ENCODE assay signal across 1 cellular context in the genomic region with DNA sequence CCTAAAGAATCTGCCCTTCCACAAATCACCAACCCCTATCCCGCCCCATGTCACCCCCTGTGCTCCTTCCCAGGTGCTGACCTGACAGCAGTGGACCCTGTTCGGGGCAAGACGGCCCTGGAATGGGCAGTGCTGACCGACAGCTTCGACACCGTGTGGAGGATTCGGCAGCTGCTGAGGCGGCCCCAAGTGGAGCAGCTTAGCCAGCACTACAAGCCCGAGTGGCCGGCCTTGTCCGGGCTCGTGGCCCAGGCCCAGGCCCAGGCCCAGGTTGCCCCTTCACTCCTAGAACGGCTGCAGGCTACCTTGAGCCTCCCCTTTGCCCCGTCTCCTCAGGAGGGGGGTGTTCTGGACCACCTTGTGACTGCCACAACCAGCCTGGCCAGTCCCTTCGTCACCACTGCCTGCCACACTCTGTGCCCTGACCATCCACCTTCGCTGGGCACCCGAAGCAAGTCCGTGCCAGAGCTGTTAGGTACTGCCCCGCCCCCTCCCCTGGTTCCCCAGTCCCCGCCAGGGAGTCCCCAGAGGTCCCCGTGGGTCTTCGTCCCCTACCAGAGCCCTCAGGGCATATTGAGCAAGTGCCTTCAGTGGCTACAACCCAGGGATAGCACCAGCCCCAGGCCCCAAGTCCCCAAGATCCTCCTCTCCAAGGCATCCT.
TF ChIP-seq lines count a peak whose summit lies in the region.

No MANE protein-coding gene starts in this region.

TF ChIP-seq in GM23338, 12 proteins besides CTCF, POLR2A, EP300 and RAD21 (continued from another document):
- TF ChIP-seq, protein P1, sequence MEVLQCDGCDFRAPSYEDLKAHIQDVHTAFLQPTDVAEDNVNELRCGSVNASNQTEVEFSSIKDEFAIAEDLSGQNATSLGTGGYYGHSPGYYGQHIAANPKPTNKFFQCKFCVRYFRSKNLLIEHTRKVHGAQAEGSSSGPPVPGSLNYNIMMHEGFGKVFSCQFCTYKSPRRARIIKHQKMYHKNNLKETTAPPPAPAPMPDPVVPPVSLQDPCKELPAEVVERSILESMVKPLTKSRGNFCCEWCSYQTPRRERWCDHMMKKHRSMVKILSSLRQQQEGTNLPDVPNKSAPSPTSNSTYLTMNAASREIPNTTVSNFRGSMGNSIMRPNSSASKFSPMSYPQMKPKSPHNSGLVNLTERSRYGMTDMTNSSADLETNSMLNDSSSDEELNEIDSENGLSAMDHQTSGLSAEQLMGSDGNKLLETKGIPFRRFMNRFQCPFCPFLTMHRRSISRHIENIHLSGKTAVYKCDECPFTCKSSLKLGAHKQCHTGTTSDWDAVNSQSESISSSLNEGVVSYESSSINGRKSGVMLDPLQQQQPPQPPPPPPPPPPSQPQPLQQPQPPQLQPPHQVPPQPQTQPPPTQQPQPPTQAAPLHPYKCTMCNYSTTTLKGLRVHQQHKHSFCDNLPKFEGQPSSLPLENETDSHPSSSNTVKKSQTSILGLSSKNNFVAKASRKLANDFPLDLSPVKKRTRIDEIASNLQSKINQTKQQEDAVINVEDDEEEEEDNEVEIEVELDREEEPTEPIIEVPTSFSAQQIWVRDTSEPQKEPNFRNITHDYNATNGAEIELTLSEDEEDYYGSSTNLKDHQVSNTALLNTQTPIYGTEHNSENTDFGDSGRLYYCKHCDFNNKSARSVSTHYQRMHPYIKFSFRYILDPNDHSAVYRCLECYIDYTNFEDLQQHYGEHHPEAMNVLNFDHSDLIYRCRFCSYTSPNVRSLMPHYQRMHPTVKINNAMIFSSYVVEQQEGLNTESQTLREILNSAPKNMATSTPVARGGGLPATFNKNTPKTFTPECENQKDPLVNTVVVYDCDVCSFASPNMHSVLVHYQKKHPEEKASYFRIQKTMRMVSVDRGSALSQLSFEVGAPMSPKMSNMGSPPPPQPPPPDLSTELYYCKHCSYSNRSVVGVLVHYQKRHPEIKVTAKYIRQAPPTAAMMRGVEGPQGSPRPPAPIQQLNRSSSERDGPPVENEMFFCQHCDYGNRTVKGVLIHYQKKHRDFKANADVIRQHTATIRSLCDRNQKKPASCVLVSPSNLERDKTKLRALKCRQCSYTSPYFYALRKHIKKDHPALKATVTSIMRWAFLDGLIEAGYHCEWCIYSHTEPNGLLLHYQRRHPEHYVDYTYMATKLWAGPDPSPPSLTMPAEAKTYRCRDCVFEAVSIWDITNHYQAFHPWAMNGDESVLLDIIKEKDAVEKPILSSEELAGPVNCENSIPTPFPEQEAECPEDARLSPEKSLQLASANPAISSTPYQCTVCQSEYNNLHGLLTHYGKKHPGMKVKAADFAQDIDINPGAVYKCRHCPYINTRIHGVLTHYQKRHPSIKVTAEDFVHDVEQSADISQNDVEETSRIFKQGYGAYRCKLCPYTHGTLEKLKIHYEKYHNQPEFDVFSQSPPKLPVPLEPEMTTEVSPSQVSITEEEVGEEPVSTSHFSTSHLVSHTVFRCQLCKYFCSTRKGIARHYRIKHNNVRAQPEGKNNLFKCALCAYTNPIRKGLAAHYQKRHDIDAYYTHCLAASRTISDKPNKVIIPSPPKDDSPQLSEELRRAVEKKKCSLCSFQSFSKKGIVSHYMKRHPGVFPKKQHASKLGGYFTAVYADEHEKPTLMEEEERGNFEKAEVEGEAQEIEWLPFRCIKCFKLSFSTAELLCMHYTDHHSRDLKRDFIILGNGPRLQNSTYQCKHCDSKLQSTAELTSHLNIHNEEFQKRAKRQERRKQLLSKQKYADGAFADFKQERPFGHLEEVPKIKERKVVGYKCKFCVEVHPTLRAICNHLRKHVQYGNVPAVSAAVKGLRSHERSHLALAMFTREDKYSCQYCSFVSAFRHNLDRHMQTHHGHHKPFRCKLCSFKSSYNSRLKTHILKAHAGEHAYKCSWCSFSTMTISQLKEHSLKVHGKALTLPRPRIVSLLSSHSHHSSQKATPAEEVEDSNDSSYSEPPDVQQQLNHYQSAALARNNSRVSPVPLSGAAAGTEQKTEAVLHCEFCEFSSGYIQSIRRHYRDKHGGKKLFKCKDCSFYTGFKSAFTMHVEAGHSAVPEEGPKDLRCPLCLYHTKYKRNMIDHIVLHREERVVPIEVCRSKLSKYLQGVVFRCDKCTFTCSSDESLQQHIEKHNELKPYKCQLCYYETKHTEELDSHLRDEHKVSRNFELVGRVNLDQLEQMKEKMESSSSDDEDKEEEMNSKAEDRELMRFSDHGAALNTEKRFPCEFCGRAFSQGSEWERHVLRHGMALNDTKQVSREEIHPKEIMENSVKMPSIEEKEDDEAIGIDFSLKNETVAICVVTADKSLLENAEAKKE (CRISPR knock-in tag; IDR thresholded peaks at IDR 0.05), result no peak
- TF ChIP-seq ZNF331 (CRISPR knock-in tag; IDR thresholded peaks at IDR 0.05; ENCODE audit: low read depth), result no peak
- no peak for TF ChIP-seq NANOG (IDR thresholded peaks at IDR 0.05; ENCODE audit: borderline replicate concordance)
- TF ChIP-seq, protein P2, sequence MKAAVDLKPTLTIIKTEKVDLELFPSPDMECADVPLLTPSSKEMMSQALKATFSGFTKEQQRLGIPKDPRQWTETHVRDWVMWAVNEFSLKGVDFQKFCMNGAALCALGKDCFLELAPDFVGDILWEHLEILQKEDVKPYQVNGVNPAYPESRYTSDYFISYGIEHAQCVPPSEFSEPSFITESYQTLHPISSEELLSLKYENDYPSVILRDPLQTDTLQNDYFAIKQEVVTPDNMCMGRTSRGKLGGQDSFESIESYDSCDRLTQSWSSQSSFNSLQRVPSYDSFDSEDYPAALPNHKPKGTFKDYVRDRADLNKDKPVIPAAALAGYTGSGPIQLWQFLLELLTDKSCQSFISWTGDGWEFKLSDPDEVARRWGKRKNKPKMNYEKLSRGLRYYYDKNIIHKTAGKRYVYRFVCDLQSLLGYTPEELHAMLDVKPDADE (IDR thresholded peaks at IDR 0.05), result no peak
- TF ChIP-seq POLR2AphosphoS5 (IDR thresholded peaks at IDR 0.05; ENCODE audit: low read depth), result no peak
